13 cellular contexts compared by ENCODE assay signal in genomic region chr7:98314469-98314868, GRCh38. TPM values are rescaled to one million over a fixed set of nuclear protein-coding genes. Genes with fewer than 3 reads are reported as not detected.
DNase-seq lines count a peak whose midpoint lies in the region; ATAC-seq and TF ChIP-seq lines count a peak whose summit lies in the region.
"Had no signal": no experiment of that assay in that cellular context is flagged by ENCODE, and none has a peak within 500 bp of the region (broad histone marks: within the 10 kb centered on the region; RNA-seq: fewer than 3 reads in every experiment).

No MANE protein-coding gene starts in this region.

- ATAC-seq in GM18502 (IDR thresholded peaks at IDR 0.05; ENCODE audit: poor library complexity, unreplicated experiment) (peak; percentile 48), HG02588 (IDR thresholded peaks at IDR 0.05; ENCODE audit: unreplicated experiment) (peak; percentile 52), HG03095 (IDR thresholded peaks at IDR 0.05; ENCODE audit: unreplicated experiment) (no peak), psoas muscle (no peak)
- ATAC-seq: heart right ventricle, left ventricle myocardium superior had no signal

- 86 to 89% (median 89%) methylated on average over 11 of the region's 11 CpGs for WGBS in psoas muscle, 3 donors

- no peak overlapping the region for H3K4me3 ChIP-seq in OCI-LY7 (ENCODE audit: low read depth, low read length, poor library complexity, severe bottlenecking)
- H3K4me3 ChIP-seq in psoas muscle, result no peak overlapping the region
- H3K4me3 ChIP-seq: heart right ventricle had no signal

- H3K4me1 ChIP-seq in OCI-LY7 (ENCODE audit: insufficient read depth, low read length, poor library complexity, severe bottlenecking) (peaks cover 13% of the 10 kb centered on the region), psoas muscle (no peaks in the 10 kb centered on the region)
- H3K4me1 ChIP-seq: heart right ventricle had no signal

- no peak overlapping the region; the same call in 1 of the 2 replicates for H3K4me2 ChIP-seq in OCI-LY7 (ENCODE audit: low read length)

- intact Hi-C loops in OCI-LY7 (cut with micrococcal nuclease; ENCODE audit: unreplicated experiment), result loop anchor here (10.0 kb wide), 1 partner anchor 560 kb away; the partner anchor contains the start of genes TMEM130 and TRRAP
- intact Hi-C loops in psoas muscle (cut with DNase I), result no loop called here

- no peak for TF ChIP-seq CTCF in OCI-LY7 (conservative IDR thresholded peaks at IDR 0.05; ENCODE audit: low read length)
- TF ChIP-seq CTCF in psoas muscle (IDR thresholded peaks at IDR 0.05), result no peak

- H2AFZ ChIP-seq in OCI-LY7 (ENCODE audit: low read length), result no peak overlapping the region; the same call in 1 of the 2 replicates

- H4K20me1 ChIP-seq in OCI-LY7 (ENCODE audit: insufficient read depth, low read length), result no peaks in the 10 kb centered on the region

- H3K9me2 ChIP-seq in OCI-LY7 (ENCODE audit: insufficient read depth, low read length), result no peaks in the 10 kb centered on the region

- POLR2A ChIA-PET in OCI-LY7 (lab: Charles Lee), result interaction anchor here (0.8 kb wide), 1 partner anchor 22 kb away, joined by 4 read pairs; no protein-coding TSS in a partner anchor

- CTCF ChIA-PET in OCI-LY7 (lab: Charles Lee; ENCODE audit: unreplicated experiment), result no interaction called here

- BruUV-seq in OCI-LY7 (replicated peaks; lab: Mats Ljungman, UMichigan), result no TSS peak

- DNase-seq in OCI-LY7 (ENCODE audit: low spot score) (peak; percentile 69), kidney tubule cell (ENCODE audit: low spot score) (peak; percentile 27), 8988T (no peak), psoas muscle (no peak)
- DNase-seq in stimulated activated CD4-positive, alpha-beta T cell treated with anti-CD3 and anti-CD28 coated beads, Interleukin-2, amount 100 ng/mL, for 24 hours, result no peak
- DNase-seq: activated CD4-positive, alpha-beta memory T cell treated with anti-CD3 and anti-CD28 coated beads, Interleukin-2, amount 10 ng/mL, durations not matched to agents 7 days and 5 days; activated naive CD4-positive, alpha-beta T cell treated with anti-CD3 and anti-CD28 coated beads for 36 hours; heart right ventricle; left ventricle myocardium superior had no signal

- H3K27ac ChIP-seq in OCI-LY7 (ENCODE audit: low read depth, low read length, poor library complexity, severe bottlenecking) (peak overlapping the region; percentile 27), psoas muscle (no peak overlapping the region)
- H3K27ac ChIP-seq: C4-2B, heart right ventricle had no signal

- H3K79me2 ChIP-seq in OCI-LY7 (ENCODE audit: insufficient read depth, low read depth, low read length), result no peaks in the 10 kb centered on the region

- H3K27me3 ChIP-seq in psoas muscle (ENCODE audit: insufficient read depth in 3 of 3, low read length in 2 of 3), result no peaks in the 10 kb centered on the region
- H3K27me3 ChIP-seq: heart right ventricle had no signal

- H3K9me3 ChIP-seq in OCI-LY7 (ENCODE audit: low read length) (peaks cover 11% of the 10 kb centered on the region; the same call in 1 of the 2 replicates), psoas muscle (no peaks in the 10 kb centered on the region)
- H3K9me3 ChIP-seq: heart right ventricle had no signal

- H3K36me3 ChIP-seq in OCI-LY7 (ENCODE audit: insufficient read depth, low read length) (no peaks in the 10 kb centered on the region), psoas muscle (ENCODE audit: insufficient read depth in 1 of 2, low read depth in 1 of 2) (peaks cover 0 to 16% of the 10 kb centered on the region in 2 donors)

RNA-seq across cellular contexts. Expression of gene BRI3, which starts 33.0 kb away (rescaled TPM):
- 18.0 and 18.4 TPM in 2 replicates for total RNA-seq in OCI-LY7 (2014; rRNA removed; shearing (Covaris generic))
- total RNA-seq in OCI-LY7 (2022) (49.8 and 52.1 TPM in 2 replicates), psoas muscle (100 to 1,000 TPM; 231 to 529 (median 366) TPM)
- polyA plus RNA-seq in psoas muscle, result 100 to 1,000 TPM; 301 to 509 (median 443) TPM

Comparison
In these comparisons a context has a peak if more than half of its experiments do, and no peak if none do; other contexts are left out.
1. ATAC-seq: peak in GM18502 (single experiment) and HG02588 (single experiment); none in HG03095 (single experiment) and psoas muscle (0 of 4).
2. DNase-seq: peak in OCI-LY7 (single experiment) and kidney tubule cell (single experiment); none in 8988T (single experiment), stimulated activated CD4-positive, alpha-beta T cell treated with anti-CD3 and anti-CD28 coated beads, Interleukin-2, amount 100 ng/mL, for 24 hours (0 of 2) and psoas muscle (0 of 2).
3. RNA of gene BRI3, which starts 33.0 kb away (total RNA-seq): 231 to 529 TPM in psoas muscle; 18.0 to 52.1 TPM in OCI-LY7; every median in the first group is over 4 times any median in the second.